Comparison of ENCODE assay signal across 30 cellular contexts in the genomic region with DNA sequence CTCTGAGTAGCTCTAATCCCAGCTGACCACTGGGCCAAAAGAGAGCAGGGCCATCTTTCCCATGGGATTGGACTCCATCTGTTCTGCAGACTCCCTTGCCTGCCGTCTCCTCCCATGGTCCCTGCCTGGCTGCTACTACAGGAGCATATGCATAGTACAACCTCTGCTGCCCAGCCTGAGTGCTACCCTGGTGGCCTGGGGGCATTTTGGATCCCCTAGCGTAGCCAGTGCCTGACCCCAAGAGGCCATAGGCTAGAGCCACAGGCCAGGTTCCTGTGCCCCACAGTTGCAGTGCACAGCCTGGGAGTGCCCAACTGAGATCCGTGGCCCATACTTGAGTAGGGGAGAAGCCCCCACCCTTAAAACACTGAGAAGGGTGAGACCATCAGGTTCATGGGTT.
"Had no signal": no experiment of that assay in that cellular context is flagged by ENCODE, and none has a peak within 500 bp of the region (broad histone marks: within the 10 kb centered on the region; RNA-seq: fewer than 3 reads in every experiment).

No MANE protein-coding gene starts in this region.

- H3K4me1 Mint-ChIP-seq: mesothelial cell of epicardium; naive B cell; stimulated activated naive B cell treated with anti-CD40 and anti-IgM and Interleukin-4, amounts not matched to agents 10 μg/mL and 1 μg/mL and 100 μg/mL, for 72 hours had no signal

- FAIRE-seq: keratinocyte, pancreas, urothelium cell line had no signal

- H3K27ac ChIP-seq: left lung, lower lobe of right lung, pancreas, prostate gland, skin epidermis, stomach, testis, thyroid gland, transverse colon, upper lobe of left lung had no signal

- H3K36me3 ChIP-seq: left lung, lower lobe of right lung, pancreas, prostate gland, stomach, thyroid gland, transverse colon, upper lobe of left lung had no signal

- H3K4me3 Mint-ChIP-seq: mesothelial cell of epicardium; naive B cell; natural killer cell treated with Interleukin-12 subunit alpha and Interleukin-12 subunit beta and Interleukin-15 and Interleukin-18, amount 100 ng/mL, for 72 hours; stimulated activated naive B cell treated with anti-CD40 and anti-IgM and Interleukin-4, amounts not matched to agents 10 μg/mL and 1 μg/mL and 100 μg/mL, for 72 hours had no signal

- ATAC-seq: left lung; pancreas; right cardiac atrium; sciatic nerve; stimulated activated naive B cell treated with anti-CD40 and anti-IgM and Interleukin-4, amounts not matched to agents 10 μg/mL and 1 μg/mL and 100 μg/mL, for 72 hours; stimulated activated naive CD8-positive, alpha-beta T cell treated with anti-CD3 and anti-CD28 coated beads, Interleukin-15, Interleukin-2, amounts not matched to agents 100 U/mL and 50 U/mL, for 24 hours had no signal

- H3K36me3 Mint-ChIP-seq: mesothelial cell of epicardium; naive B cell; stimulated activated naive B cell treated with anti-CD40 and anti-IgM and Interleukin-4, amounts not matched to agents 10 μg/mL and 1 μg/mL and 100 μg/mL, for 72 hours had no signal

- H3K4me1 ChIP-seq: left lung, lower lobe of right lung, pancreas, prostate gland, stomach, testis, thyroid gland, transverse colon, upper lobe of left lung had no signal

- H3K27me3 ChIP-seq: left lung, pancreas, stomach, testis, thyroid gland, transverse colon, upper lobe of left lung had no signal

- H3K27ac Mint-ChIP-seq: mesothelial cell of epicardium; naive B cell; natural killer cell treated with Interleukin-12 subunit alpha and Interleukin-12 subunit beta and Interleukin-15 and Interleukin-18, amount 100 ng/mL, for 72 hours; stimulated activated naive B cell treated with anti-CD40 and anti-IgM and Interleukin-4, amounts not matched to agents 10 μg/mL and 1 μg/mL and 100 μg/mL, for 72 hours had no signal

- H3K9me3 ChIP-seq: lower lobe of right lung, pancreas, prostate gland, testis, thyroid gland, transverse colon, upper lobe of left lung had no signal

- DNase-seq: hippocampal formation; kidney glomerular epithelial cell; left cardiac atrium; left lung; lower lobe of right lung; mesendoderm; naive B cell; nucleus accumbens; pancreas; posterior cingulate gyrus; retina; right cardiac atrium; stimulated activated CD4-positive, alpha-beta T cell treated with anti-CD3 and anti-CD28 coated beads, Interleukin-12 subunit alpha, Interleukin-12 subunit beta, amount 100 ng/mL, for 4 hours; stimulated activated CD4-positive, alpha-beta T cell treated with anti-CD3 and anti-CD28 coated beads, Interleukin-15, amount 100 ng/mL, for 24 hours; stimulated activated CD4-positive, alpha-beta T cell treated with anti-CD3 and anti-CD28 coated beads, Interleukin-2, amount 100 ng/mL, for 24 hours; stimulated activated CD4-positive, alpha-beta T cell treated with anti-CD3 and anti-CD28 coated beads, Interleukin-4, amount 100 ng/mL, for 1 hour; stimulated activated naive B cell treated with anti-CD40 and anti-IgM and Interleukin-4, amounts not matched to agents 10 μg/mL and 1 μg/mL and 100 μg/mL, for 72 hours; stimulated activated naive CD8-positive, alpha-beta T cell treated with anti-CD3 and anti-CD28 coated beads, Interleukin-15, Interleukin-2, amounts not matched to agents 100 U/mL and 50 U/mL, for 24 hours; stomach; testis; thyroid gland; transverse colon; upper lobe of left lung had no signal

- H3K27me3 Mint-ChIP-seq: naive B cell; natural killer cell treated with Interleukin-12 subunit alpha and Interleukin-12 subunit beta and Interleukin-15 and Interleukin-18, amount 100 ng/mL, for 72 hours; stimulated activated naive B cell treated with anti-CD40 and anti-IgM and Interleukin-4, amounts not matched to agents 10 μg/mL and 1 μg/mL and 100 μg/mL, for 72 hours had no signal

- H3K4me3 ChIP-seq: left lung, lower lobe of right lung, pancreas, prostate gland, skin epidermis, stomach, testis, thyroid gland, transverse colon, upper lobe of left lung had no signal
